In genomic region chr1:211654838-211655787, GRCh38 we compare ENCODE assay signal across 8 cellular contexts. TPM values are rescaled to one million over a fixed set of nuclear protein-coding genes. Genes with fewer than 3 reads are reported as not detected.
DNase-seq lines count a peak whose midpoint lies in the region; ATAC-seq lines count a peak whose summit lies in the region.

No MANE protein-coding gene starts in this region.

- DNase-seq in AG08396 (ENCODE audit: low spot score): peak; percentile 78
- peak; percentile 75 to 93 for DNase-seq in NCI-H446 (lab: John Stamatoyannopoulos, UW)
- DNase-seq in activated CD4-positive, CD25-positive, alpha-beta regulatory T cell treated with anti-CD3 and anti-CD28 coated beads, Interleukin-2, amount 50 U/mL, for 72 hours: peak; percentile 84
- DNase-seq in central memory CD4-positive, alpha-beta T cell: peak; percentile 71
- DNase-seq in left colon: peak; percentile 80 to 96
- peak; percentile 84 for DNase-seq in stimulated activated CD4-positive, alpha-beta T cell treated with anti-CD3 and anti-CD28 coated beads, Interleukin-4, amount 100 ng/mL, for 1 hour

- intact Hi-C loops in left colon (cut with DNase I, micrococcal nuclease): loop anchor here in 1 of 2 donors (2.0 to 10.0 kb wide), 3 partner anchors 78 to 180 kb away; partner anchors contain the start of gene SLC30A1

- ATAC-seq in GM18907 (IDR thresholded peaks at IDR 0.05; ENCODE audit: unreplicated experiment) (peak; percentile 86), HG03280 (IDR thresholded peaks at IDR 0.05; ENCODE audit: unreplicated experiment) (peak; percentile 86), left colon (peak; percentile 91)

RNA-seq across cellular contexts. Expression of gene NEK2, which starts 20.3 kb away (rescaled TPM):
- 1 to 10 TPM; 2.0 to 6.6 TPM for total RNA-seq in left colon

Comparison
In these comparisons a context has a peak if more than half of its experiments do, and no peak if none do; other contexts are left out.
1. Peak in every context shown above with its lines: DNase-seq and ATAC-seq.